9 cellular contexts compared by ENCODE assay signal in the genomic region with DNA sequence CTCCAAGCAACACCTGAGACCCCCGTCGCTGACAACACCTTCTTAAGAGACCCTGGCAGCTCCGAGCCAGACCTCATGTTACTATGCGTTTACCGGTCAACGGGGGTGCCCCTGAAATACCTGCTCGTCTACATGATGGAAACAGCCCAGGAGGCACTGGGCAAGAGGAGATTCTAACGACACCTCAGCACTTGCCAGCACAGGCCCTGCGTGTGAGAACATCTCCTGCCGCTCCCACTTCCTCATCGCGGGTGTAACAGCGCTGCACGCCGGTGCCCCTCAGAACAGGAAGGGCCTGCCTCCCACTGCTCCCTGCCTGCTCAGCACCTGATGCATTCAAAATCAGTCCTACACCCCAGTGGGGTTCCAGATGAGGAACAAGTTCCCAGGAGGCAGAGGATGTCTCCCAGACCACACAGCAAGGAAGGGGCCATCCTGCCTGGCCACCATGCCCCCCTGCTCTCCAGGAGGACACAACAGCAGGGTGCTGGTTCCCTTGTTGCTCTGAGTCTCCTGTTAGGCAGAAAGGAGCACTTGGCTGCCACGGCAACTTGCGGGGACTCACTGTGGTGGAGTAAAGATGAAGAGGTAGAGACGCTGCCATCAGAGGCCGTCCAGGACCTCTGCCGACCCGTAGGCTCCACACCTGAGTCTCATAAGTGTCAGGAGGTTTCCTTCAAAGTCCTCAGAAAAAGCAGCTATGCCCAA. TPM values are rescaled to one million over a fixed set of nuclear protein-coding genes. Genes with fewer than 3 reads are reported as not detected.
DNase-seq lines count a peak whose midpoint lies in the region; ATAC-seq, FAIRE-seq and TF ChIP-seq lines count a peak whose summit lies in the region.
"Had no signal": no experiment of that assay in that cellular context is flagged by ENCODE, and none has a peak within 500 bp of the region (broad histone marks: within the 10 kb centered on the region; RNA-seq: fewer than 3 reads in every experiment).

No MANE protein-coding gene starts in this region.

- H3K27ac Mint-ChIP-seq in activated CD4-positive, alpha-beta memory T cell treated with anti-CD3 and anti-CD28 coated beads for 36 hours: no peak overlapping the region
- no peak overlapping the region for H3K27ac Mint-ChIP-seq in activated CD4-positive, alpha-beta memory T cell treated with anti-CD3 and anti-CD28 coated beads, Interleukin-2, amount 10 ng/mL, durations not matched to agents 7 days and 5 days
- peak overlapping the region; percentile 81 for H3K27ac Mint-ChIP-seq in activated B cell treated with CpG ODN at 0.5 μM for 24 hours

- H3K36me3 Mint-ChIP-seq in activated CD4-positive, alpha-beta memory T cell treated with anti-CD3 and anti-CD28 coated beads for 36 hours: no peaks in the 10 kb centered on the region
- peaks cover 17% of the 10 kb centered on the region for H3K36me3 Mint-ChIP-seq in activated CD4-positive, alpha-beta memory T cell treated with anti-CD3 and anti-CD28 coated beads, Interleukin-2, amount 10 ng/mL, durations not matched to agents 7 days and 5 days (ENCODE audit: low read depth)
- peaks cover 33% of the 10 kb centered on the region for H3K36me3 Mint-ChIP-seq in activated B cell treated with CpG ODN at 0.5 μM for 24 hours (ENCODE audit: low read depth)

- H3K36me3 ChIP-seq in keratinocyte (ENCODE audit: control insufficient read depth in 2 of 2, extremely low read depth in 1 of 2, insufficient read depth in 2 of 2, low read length in 2 of 2) (peaks cover 9 to 17% of the 10 kb centered on the region in 2 experiments), subcutaneous abdominal adipose tissue (ENCODE audit: control insufficient read depth in 5 of 5, insufficient read depth in 5 of 5, low read length in 5 of 5) (peaks cover 0 to 17% (median 7%) of the 10 kb centered on the region in 5 donors)

- ATAC-seq in activated B cell treated with CpG ODN at 0.5 μM for 24 hours (ENCODE audit: low read depth): peak; percentile 20

- H3K9ac ChIP-seq in keratinocyte (ENCODE audit: control insufficient read depth, extremely low read depth, insufficient read depth, low read length): peak overlapping the region; percentile 72
- H3K9ac ChIP-seq in subcutaneous abdominal adipose tissue (ENCODE audit: low read length in 5 of 5): peak overlapping the region in 3 of 5 donors; percentile 1 to 79 (median 10)

- H3K9me3 Mint-ChIP-seq in activated CD4-positive, alpha-beta memory T cell treated with anti-CD3 and anti-CD28 coated beads for 36 hours: no peaks in the 10 kb centered on the region
- peaks cover 10% of the 10 kb centered on the region for H3K9me3 Mint-ChIP-seq in activated CD4-positive, alpha-beta memory T cell treated with anti-CD3 and anti-CD28 coated beads, Interleukin-2, amount 10 ng/mL, durations not matched to agents 7 days and 5 days
- peaks cover 8% of the 10 kb centered on the region for H3K9me3 Mint-ChIP-seq in activated B cell treated with CpG ODN at 0.5 μM for 24 hours

- H3K79me2 ChIP-seq in keratinocyte (ENCODE audit: control insufficient read depth, insufficient read depth, low read length): peaks cover 63% of the 10 kb centered on the region

- peak overlapping the region; percentile 16 for H3K4me3 Mint-ChIP-seq in activated CD4-positive, alpha-beta memory T cell treated with anti-CD3 and anti-CD28 coated beads for 36 hours
- H3K4me3 Mint-ChIP-seq in activated CD4-positive, alpha-beta memory T cell treated with anti-CD3 and anti-CD28 coated beads, Interleukin-2, amount 10 ng/mL, durations not matched to agents 7 days and 5 days: no peak overlapping the region
- H3K4me3 Mint-ChIP-seq in activated B cell treated with CpG ODN at 0.5 μM for 24 hours: peak overlapping the region; percentile 68

- POLR2A ChIA-PET in activated CD4-positive, alpha-beta memory T cell treated with anti-CD3 and anti-CD28 coated beads for 36 hours (lab: Charles Lee): interaction anchor here (0.6 kb wide), 1 partner anchor 770 kb away, joined by 3 read pairs; no protein-coding TSS in a partner anchor
- POLR2A ChIA-PET in activated CD4-positive, alpha-beta memory T cell treated with anti-CD3 and anti-CD28 coated beads, Interleukin-2, amount 10 ng/mL, durations not matched to agents 7 days and 5 days (lab: Charles Lee): no interaction called here
- POLR2A ChIA-PET in activated B cell treated with CpG ODN at 0.5 μM for 24 hours (lab: Charles Lee): no interaction called here

- CTCF ChIA-PET in activated CD4-positive, alpha-beta memory T cell treated with anti-CD3 and anti-CD28 coated beads for 36 hours (lab: Charles Lee): interaction anchor here (2.3 kb wide), 1 partner anchor 208 kb away, joined by 9 read pairs; no protein-coding TSS in a partner anchor
- CTCF ChIA-PET in activated CD4-positive, alpha-beta memory T cell treated with anti-CD3 and anti-CD28 coated beads, Interleukin-2, amount 10 ng/mL, durations not matched to agents 7 days and 5 days (lab: Charles Lee): no interaction called here
- CTCF ChIA-PET in activated B cell treated with CpG ODN at 0.5 μM for 24 hours (lab: Charles Lee): no interaction called here

- H2AFZ ChIP-seq in keratinocyte (ENCODE audit: control insufficient read depth, low read length): no peak overlapping the region

- H3K4me1 Mint-ChIP-seq in activated CD4-positive, alpha-beta memory T cell treated with anti-CD3 and anti-CD28 coated beads for 36 hours (ENCODE audit: low read depth): peaks cover 47% of the 10 kb centered on the region
- peaks cover 31% of the 10 kb centered on the region for H3K4me1 Mint-ChIP-seq in activated CD4-positive, alpha-beta memory T cell treated with anti-CD3 and anti-CD28 coated beads, Interleukin-2, amount 10 ng/mL, durations not matched to agents 7 days and 5 days
- H3K4me1 Mint-ChIP-seq in activated B cell treated with CpG ODN at 0.5 μM for 24 hours: peaks cover 62% of the 10 kb centered on the region

- peaks cover 6% of the 10 kb centered on the region for H3K9me3 ChIP-seq in keratinocyte (ENCODE audit: control insufficient read depth, low read depth, low read length)
- H3K9me3 ChIP-seq in subcutaneous abdominal adipose tissue (ENCODE audit: control insufficient read depth in 5 of 5, low read length in 5 of 5): peaks cover 3 to 11% (median 8%) of the 10 kb centered on the region in 5 donors

- dilution Hi-C loops in keratinocyte (cut with MboI; ENCODE audit: extremely low pct_ligation_motif_present, low sequenced_read_pairs): no loop called here

- H3K4me2 ChIP-seq in keratinocyte (ENCODE audit: control insufficient read depth, extremely low read depth, insufficient read depth, low read depth, low read length): peak overlapping the region; percentile 99

- intact Hi-C loops in activated CD4-positive, alpha-beta memory T cell treated with anti-CD3 and anti-CD28 coated beads for 36 hours (cut with micrococcal nuclease): no loop called here
- intact Hi-C loops in activated B cell treated with CpG ODN at 0.5 μM for 24 hours (cut with micrococcal nuclease): no loop called here

- peaks cover 7% of the 10 kb centered on the region for H3K27me3 ChIP-seq in keratinocyte (ENCODE audit: control insufficient read depth, extremely low read depth, insufficient read depth, low read length)
- H3K27me3 ChIP-seq in subcutaneous abdominal adipose tissue (ENCODE audit: control insufficient read depth in 5 of 5, insufficient read depth in 4 of 5, low read length in 5 of 5): no peaks in the 10 kb centered on the region
- H3K27me3 ChIP-seq: tibial artery had no signal

- FAIRE-seq in keratinocyte (lab: Jason Lieb, UNC): peak; percentile 91

- H3K27me3 Mint-ChIP-seq in activated CD4-positive, alpha-beta memory T cell treated with anti-CD3 and anti-CD28 coated beads for 36 hours: no peaks in the 10 kb centered on the region
- H3K27me3 Mint-ChIP-seq in activated CD4-positive, alpha-beta memory T cell treated with anti-CD3 and anti-CD28 coated beads, Interleukin-2, amount 10 ng/mL, durations not matched to agents 7 days and 5 days: peaks cover 9% of the 10 kb centered on the region
- H3K27me3 Mint-ChIP-seq in activated B cell treated with CpG ODN at 0.5 μM for 24 hours: no peaks in the 10 kb centered on the region

- H3K4me3 ChIP-seq in keratinocyte (ENCODE audit: control insufficient read depth in 2 of 3, extremely low read depth in 1 of 3, insufficient read depth in 2 of 3, low read depth in 1 of 3, low read length in 3 of 3) (peak overlapping the region; percentile 73 to 76 (median 74)), subcutaneous abdominal adipose tissue (ENCODE audit: low read depth in 1 of 5, low read length in 5 of 5) (peak overlapping the region in 1 of 5 donors; percentile 22)

- H3K9me1 ChIP-seq in keratinocyte (ENCODE audit: control insufficient read depth, extremely low read depth, insufficient read depth, low read length): peaks cover 4% of the 10 kb centered on the region

- DNase-seq in activated CD4-positive, alpha-beta memory T cell treated with anti-CD3 and anti-CD28 coated beads for 36 hours: peak; percentile 13
- no peak for DNase-seq in activated CD4-positive, alpha-beta memory T cell treated with anti-CD3 and anti-CD28 coated beads, Interleukin-2, amount 10 ng/mL, durations not matched to agents 7 days and 5 days
- DNase-seq in activated B cell treated with CpG ODN at 0.5 μM for 24 hours: no peak
- peak; percentile 40 for DNase-seq in keratinocyte (ENCODE audit: low read depth, low spot score)
- no peak for DNase-seq in middle frontal gyrus (ENCODE audit: extremely low spot score, low spot score)
- DNase-seq in activated gamma-delta T cell (lab: John Stamatoyannopoulos, UW): no peak
- DNase-seq in DMS53 (lab: John Stamatoyannopoulos, UW): no peak
- DNase-seq: tibial artery had no signal

- H3K4me1 ChIP-seq in keratinocyte (ENCODE audit: control insufficient read depth, extremely low read depth, insufficient read depth, low read length) (peaks cover 52% of the 10 kb centered on the region), subcutaneous abdominal adipose tissue (ENCODE audit: control insufficient read depth in 5 of 5, insufficient read depth in 5 of 5, low read length in 5 of 5) (peaks cover 2 to 70% (median 52%) of the 10 kb centered on the region in 5 donors)

- TF ChIP-seq CTCF in activated B cell treated with CpG ODN at 0.5 μM for 24 hours (IDR thresholded peaks at IDR 0.05) (no peak), keratinocyte (optimal IDR thresholded peaks at IDR 0.05 in 1 of 3, IDR thresholded peaks at IDR 0.05 in 1 of 3, conservative IDR thresholded peaks at IDR 0.05 in 1 of 3; ENCODE audit: extremely low read depth in 1 of 3, insufficient read depth in 2 of 3, low read length in 3 of 3) (peak in 1 of 3 experiments; percentile 36)

- H3K27ac ChIP-seq in keratinocyte (ENCODE audit: control insufficient read depth, insufficient read depth, low read length) (peak overlapping the region; percentile 79), subcutaneous abdominal adipose tissue (ENCODE audit: low read depth, low read length) (no peak overlapping the region)

- H4K20me1 ChIP-seq in keratinocyte (ENCODE audit: control insufficient read depth, extremely low read depth, insufficient read depth, low read length): peaks cover 13% of the 10 kb centered on the region

RNA-seq across cellular contexts. Expression of a gene that starts 2.1 kb away (rescaled TPM):
- total RNA-seq in activated CD4-positive, alpha-beta memory T cell treated with anti-CD3 and anti-CD28 coated beads for 36 hours: 10 to 100 TPM; 30.0 to 32.1 TPM
- 10 to 100 TPM; 33.9 to 36.8 TPM for total RNA-seq in activated CD4-positive, alpha-beta memory T cell treated with anti-CD3 and anti-CD28 coated beads, Interleukin-2, amount 10 ng/mL, durations not matched to agents 7 days and 5 days
- 40.5 and 46.4 TPM in 2 replicates for total RNA-seq in activated B cell treated with CpG ODN at 0.5 μM for 24 hours
- 40.2 to 89.3 TPM (median 73.8 TPM) in 3 replicates for polyA plus RNA-seq in keratinocyte
- 42.4 TPM for polyA plus RNA-seq in keratinocyte (2011; ENCODE audit: low read depth)
- 59.4 and 104 TPM in 2 replicates for polyA plus RNA-seq in keratinocyte (2011; cell fraction: cytosol; rRNA removed)
- 61.6 and 80.3 TPM in 2 replicates for polyA plus RNA-seq in keratinocyte (2011; cell fraction: nucleus; rRNA removed)
- polyA plus RNA-seq in keratinocyte (2012; ENCODE audit: low replicate concordance): 67.5 and 77.7 TPM in 2 replicates
- 69.0 to 167 TPM (median 81.6 TPM) in 3 replicates for polyA minus RNA-seq in keratinocyte
- 104 TPM for polyA minus RNA-seq in keratinocyte (2011; cell fraction: cytosol; rRNA and poly(A)+ RNA removed)
- polyA minus RNA-seq in keratinocyte (2011; cell fraction: nucleus; rRNA and poly(A)+ RNA removed): 34.6 and 41.6 TPM in 2 replicates

Comparison
In these comparisons a context has a peak if more than half of its experiments do, and no peak if none do; other contexts are left out.
1. DNase-seq: peak in activated CD4-positive, alpha-beta memory T cell treated with anti-CD3 and anti-CD28 coated beads for 36 hours (single experiment) and keratinocyte (single experiment); none in activated CD4-positive, alpha-beta memory T cell treated with anti-CD3 and anti-CD28 coated beads, Interleukin-2, amount 10 ng/mL, durations not matched to agents 7 days and 5 days (single experiment), activated B cell treated with CpG ODN at 0.5 μM for 24 hours (single experiment), middle frontal gyrus (single experiment), activated gamma-delta T cell (single experiment) and DMS53 (single experiment).